23 cellular contexts compared by ENCODE assay signal in the genomic region with DNA sequence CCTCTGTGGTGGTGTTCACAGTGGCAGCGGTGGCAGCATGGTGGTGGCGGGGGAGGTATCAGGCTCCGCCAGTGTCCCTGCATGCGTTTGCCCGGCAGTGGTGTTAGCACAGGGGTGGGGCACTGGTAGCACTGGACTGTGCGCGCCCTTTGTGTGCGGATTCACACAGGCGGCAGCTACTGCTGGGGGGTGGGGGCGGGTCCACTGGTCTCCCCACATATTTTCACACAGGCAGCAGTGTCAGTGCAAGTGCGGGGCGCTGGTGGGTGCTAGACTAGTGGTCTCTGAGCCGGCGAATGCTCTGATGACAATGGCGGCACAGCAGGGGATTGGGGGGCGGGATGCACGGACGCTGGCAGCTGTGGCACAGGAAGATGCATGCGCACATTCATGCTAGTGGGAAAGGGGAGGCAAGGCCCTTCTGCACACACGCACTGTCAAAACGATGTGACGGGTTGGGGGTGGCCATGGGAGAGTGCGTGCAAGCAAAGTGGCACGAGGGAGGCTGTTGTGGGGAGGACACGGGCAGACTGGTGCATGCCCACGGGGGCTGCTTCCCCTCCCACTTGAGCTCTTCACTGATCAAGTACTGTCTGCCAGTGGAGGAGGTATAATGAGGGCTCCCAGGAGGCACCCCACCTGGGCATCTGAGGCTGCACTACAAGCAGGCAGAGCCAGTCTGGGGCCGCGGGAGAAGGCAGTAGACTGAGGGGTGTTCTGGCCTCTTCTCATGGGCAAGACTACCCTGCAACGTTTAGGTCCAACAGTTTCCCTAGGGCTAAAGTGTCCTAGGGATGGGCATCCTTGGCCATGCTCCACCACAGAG. TPM values are rescaled to one million over a fixed set of nuclear protein-coding genes. Genes with fewer than 3 reads are reported as not detected.
DNase-seq lines count a peak whose midpoint lies in the region; ATAC-seq and TF ChIP-seq lines count a peak whose summit lies in the region.
"Had no signal": no experiment of that assay in that cellular context is flagged by ENCODE, and none has a peak within 500 bp of the region (broad histone marks: within the 10 kb centered on the region; RNA-seq: fewer than 3 reads in every experiment).

No MANE protein-coding gene starts in this region.

- H3K36me3 Mint-ChIP-seq in osteocyte (ENCODE audit: unreplicated experiment) = no peaks in the 10 kb centered on the region
- H3K36me3 Mint-ChIP-seq: IgD-negative memory B cell had no signal

- TF ChIP-seq CTCF in gastroesophageal sphincter (IDR thresholded peaks at IDR 0.05) (no peak), osteocyte (IDR thresholded peaks at IDR 0.05) (no peak)

- H3K4me1 ChIP-seq in gastroesophageal sphincter (no peaks in the 10 kb centered on the region), aorta (ENCODE audit: control insufficient read depth in 1 of 2, insufficient read depth in 2 of 2, low read length in 2 of 2) (no peaks in the 10 kb centered on the region)

- peak; percentile 25 for ATAC-seq in gastroesophageal sphincter
- peak; percentile 36 for ATAC-seq in aorta (ENCODE audit: low FRiP score)
- ATAC-seq: GM12878, HCT116 had no signal

- DNase-seq in activated gamma-delta T cell treated with Interleukin-2 at 50 U/mL for 16 hours = peak; percentile 2
- no peak for DNase-seq in activated gamma-delta T cell (lab: John Stamatoyannopoulos, UW)
- peak; percentile 83 for DNase-seq in osteocyte (ENCODE audit: extremely low spot score, unreplicated experiment)
- peak; percentile 39 to 63 for DNase-seq in aorta
- DNase-seq in NCI-H1105 (lab: John Stamatoyannopoulos, UW) = no peak
- no peak for DNase-seq in NAMALWA (ENCODE audit: low spot score)
- DNase-seq: CD4-positive, alpha-beta T cell; DMS153; EL; GM23248; Karpas-422; NCI-H1092; NCI-H146; NCI-H2029 treated with DMSO at 0.1 percent for 48 hours; NCI-H2171; NCI-H774; SHP77 had no signal

- H3K27ac ChIP-seq in gastroesophageal sphincter = no peak overlapping the region
- H3K27ac ChIP-seq in aorta (ENCODE audit: low read depth in 1 of 2, low read length in 2 of 2) = no peak overlapping the region
- H3K27ac ChIP-seq: GM23248 had no signal

- H3K36me3 ChIP-seq in gastroesophageal sphincter = no peaks in the 10 kb centered on the region
- no peaks in the 10 kb centered on the region for H3K36me3 ChIP-seq in aorta (ENCODE audit: control insufficient read depth in 1 of 2, insufficient read depth in 2 of 2, low read length in 1 of 2)

- intact Hi-C loops in aorta (cut with DNase I) = no loop called here

- no peak overlapping the region for H3K4me3 Mint-ChIP-seq in osteocyte (ENCODE audit: unreplicated experiment)
- H3K4me3 Mint-ChIP-seq: B cell; CD4-positive, alpha-beta T cell; IgD-negative memory B cell had no signal

- H3K9me3 Mint-ChIP-seq in osteocyte (ENCODE audit: unreplicated experiment) = peaks cover 35% of the 10 kb centered on the region

- 80% methylated on average over 1 of the region's 29 CpGs; no CpG with 5 or more reads in 1 of the 2 donors for WGBS in gastroesophageal sphincter (ENCODE audit: low coverage in 1 of 2), 2 donors
- 84 to 96% methylated on average over 29 of the region's 29 CpGs for WGBS in aorta, 2 donors

- no peak overlapping the region for H3K27ac Mint-ChIP-seq in osteocyte (ENCODE audit: unreplicated experiment)
- H3K27ac Mint-ChIP-seq: B cell; CD4-positive, alpha-beta T cell; IgD-negative memory B cell had no signal

- TF ChIP-seq POLR2A in gastroesophageal sphincter (IDR thresholded peaks at IDR 0.05) = no peak

- H3K27me3 Mint-ChIP-seq in osteocyte (ENCODE audit: unreplicated experiment) = no peaks in the 10 kb centered on the region
- H3K27me3 Mint-ChIP-seq: B cell; CD4-positive, alpha-beta T cell; IgD-negative memory B cell had no signal

- TF ChIP-seq EP300 in gastroesophageal sphincter (IDR thresholded peaks at IDR 0.05) = no peak

- H3K4me3 ChIP-seq in gastroesophageal sphincter (no peak overlapping the region), aorta (ENCODE audit: low read length in 2 of 2) (no peak overlapping the region)
- H3K4me3 ChIP-seq: GM12878, GM23248 had no signal

- H3K9me3 ChIP-seq in gastroesophageal sphincter (no peaks in the 10 kb centered on the region), aorta (ENCODE audit: control insufficient read depth, low read length) (no peaks in the 10 kb centered on the region)

- H3K4me1 Mint-ChIP-seq in osteocyte (ENCODE audit: unreplicated experiment) = no peaks in the 10 kb centered on the region
- H3K4me1 Mint-ChIP-seq: B cell had no signal

- H3K27me3 ChIP-seq in gastroesophageal sphincter (no peaks in the 10 kb centered on the region), aorta (ENCODE audit: control insufficient read depth in 1 of 2, insufficient read depth in 2 of 2, low read length in 1 of 2) (no peaks in the 10 kb centered on the region)

RNA-seq across cellular contexts. Expression of a gene that starts 53.0 kb away (rescaled TPM):
- total RNA-seq in gastroesophageal sphincter (1 to 10 TPM in 1 of 4 donors, under 1 TPM in 3; 0.16 to 2.4 (median 0.73) TPM), osteocyte (not detected in 2 replicates), aorta (under 1 TPM; 0.23 to 0.33 TPM)
- 1 to 10 TPM in 1 of 2 donors, under 1 TPM in 1; 0.46 to 8.6 TPM for polyA plus RNA-seq in aorta
- total RNA-seq: A172, GM23248 had no signal
- polyA plus RNA-seq: GM23248 had no signal

Comparison
In these comparisons a context has a peak if more than half of its experiments do, and no peak if none do; other contexts are left out.
1. DNase-seq: peak in activated gamma-delta T cell treated with Interleukin-2 at 50 U/mL for 16 hours (single experiment), osteocyte (single experiment) and aorta (2 of 2); none in activated gamma-delta T cell (single experiment), NCI-H1105 (single experiment) and NAMALWA (single experiment).